ENCODE assay signal across 1 cellular context in genomic region chr12:46904406-46905240, GRCh38.
TF ChIP-seq lines count a peak whose summit lies in the region.

No MANE protein-coding gene starts in this region.

TF ChIP-seq in SK-N-SH treated with all-trans-retinoic acid at 6 μM for 48 hours, 23 proteins besides CTCF, POLR2A, EP300 and RAD21 (continued from another document):
- TF ChIP-seq CREB5 (CRISPR knock-in tag; IDR thresholded peaks at IDR 0.05; ENCODE audit: low read depth): no peak
- TF ChIP-seq PPARA (CRISPR knock-in tag; IDR thresholded peaks at IDR 0.05; ENCODE audit: borderline replicate concordance): no peak
- no peak for TF ChIP-seq ZNF8 (CRISPR knock-in tag; IDR thresholded peaks at IDR 0.05)
- no peak for TF ChIP-seq SNAI2 (CRISPR knock-in tag; IDR thresholded peaks at IDR 0.05)
- TF ChIP-seq ZNF70 (CRISPR knock-in tag; IDR thresholded peaks at IDR 0.05): no peak
TF ChIP-seq in SK-N-SH treated with all-trans-retinoic acid at 6 μM for 48 hours: peak in this region for 0.
